In the genomic region with DNA sequence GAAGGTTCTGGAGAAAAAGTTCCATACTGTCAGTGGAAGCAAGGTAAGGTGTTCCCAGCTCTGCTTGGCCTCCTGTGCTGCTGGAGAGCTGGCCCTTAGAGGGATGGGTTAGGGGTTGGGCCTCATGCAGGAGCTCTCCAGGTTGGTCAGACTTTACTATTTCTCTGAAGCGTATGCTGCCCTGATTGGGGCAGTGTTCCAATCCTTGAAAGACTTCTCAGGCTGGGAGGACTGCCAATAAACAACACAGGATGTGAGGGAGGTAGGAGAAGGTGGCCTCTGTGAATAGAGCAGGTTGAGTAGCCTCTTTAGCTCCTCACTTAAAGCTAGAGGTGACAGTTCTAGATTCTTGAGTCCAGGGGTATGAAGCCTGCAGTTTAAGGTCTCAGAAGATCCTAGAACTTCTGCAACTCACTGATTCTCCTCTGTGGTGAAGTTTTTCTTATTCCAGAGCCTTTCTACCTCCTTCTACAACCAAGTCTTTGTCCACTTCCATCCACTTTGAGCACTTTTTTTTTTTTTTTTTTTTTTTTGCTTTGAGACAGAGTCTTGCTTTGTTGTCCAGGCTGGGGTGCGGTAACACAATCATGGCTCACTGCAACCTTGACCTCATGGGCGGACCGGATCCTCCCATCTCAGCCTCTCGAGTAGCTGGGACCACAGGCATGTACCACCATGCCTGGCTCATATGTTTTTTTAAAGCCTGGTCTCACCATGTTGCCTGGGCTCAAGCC, we compare ENCODE assay signal across 8 cellular contexts. TPM values are rescaled to one million over a fixed set of nuclear protein-coding genes. Genes with fewer than 3 reads are reported as not detected.
DNase-seq lines count a peak whose midpoint lies in the region; ATAC-seq and TF ChIP-seq lines count a peak whose summit lies in the region.

No MANE protein-coding gene starts in this region.

- TF ChIP-seq CTCF in hepatocyte (IDR thresholded peaks at IDR 0.05; ENCODE audit: poor library complexity), result no peak

- no peak overlapping the region for H3K9ac ChIP-seq in mesendoderm (ENCODE audit: low read length)

- peaks cover 51% of the 10 kb centered on the region for H4K20me1 ChIP-seq in hepatocyte (ENCODE audit: insufficient read depth, poor library complexity, severe bottlenecking)

- 92% methylated on average over 5 of the region's 5 CpGs for WGBS in hepatocyte (ENCODE audit: low lambda C conversion rate, missing lambda C conversion rate)
- WGBS in mesendoderm (ENCODE audit: extremely low coverage, insufficient coverage, low lambda C conversion rate), result no CpG with 5 or more reads among the region's 5 CpGs

- peaks cover 68% of the 10 kb centered on the region for H3K36me3 Mint-ChIP-seq in T-helper 2 cell treated with Interferon-gamma antibody and Interleukin-4, amounts not matched to agents 5 μg/mL and 100 μg/mL, for 36 hours (ENCODE audit: low read depth)

- no peak for ATAC-seq in stimulated activated naive CD8-positive, alpha-beta T cell treated with anti-CD3 and anti-CD28 coated beads, Interleukin-15, amount 100 ng/mL, for 72 hours
- ATAC-seq in HG03378 (IDR thresholded peaks at IDR 0.05; ENCODE audit: unreplicated experiment), result no peak
- ATAC-seq in HG02885 (IDR thresholded peaks at IDR 0.05; ENCODE audit: poor library complexity, unreplicated experiment), result no peak

- no peak overlapping the region for H3K27ac Mint-ChIP-seq in T-helper 2 cell treated with Interferon-gamma antibody and Interleukin-4, amounts not matched to agents 5 μg/mL and 100 μg/mL, for 36 hours
- H3K27ac Mint-ChIP-seq in stimulated activated naive CD8-positive, alpha-beta T cell treated with anti-CD3 and anti-CD28 coated beads, Interleukin-15, amount 100 ng/mL, for 72 hours, result peak overlapping the region; percentile 72 to 96

- H3K79me2 ChIP-seq in hepatocyte (peaks cover 42% of the 10 kb centered on the region), mesendoderm (ENCODE audit: control insufficient read depth, insufficient read depth, low read length) (peaks cover 45% of the 10 kb centered on the region)

- H3K4me1 ChIP-seq in hepatocyte (ENCODE audit: insufficient read depth), result peaks cover 26% of the 10 kb centered on the region
- peaks cover 5% of the 10 kb centered on the region for H3K4me1 ChIP-seq in mesendoderm (ENCODE audit: control insufficient read depth, low read depth, low read length)

- H3K27me3 Mint-ChIP-seq in T-helper 2 cell treated with Interferon-gamma antibody and Interleukin-4, amounts not matched to agents 5 μg/mL and 100 μg/mL, for 36 hours (ENCODE audit: low read depth), result peaks cover 2% of the 10 kb centered on the region
- no peaks in the 10 kb centered on the region for H3K27me3 Mint-ChIP-seq in stimulated activated naive CD8-positive, alpha-beta T cell treated with anti-CD3 and anti-CD28 coated beads, Interleukin-15, amount 100 ng/mL, for 72 hours

- H3K9me2 ChIP-seq in hepatocyte (replicated peaks; ENCODE audit: insufficient read depth), result no peaks in the 10 kb centered on the region

- peaks cover 8% of the 10 kb centered on the region for H3K79me1 ChIP-seq in mesendoderm (ENCODE audit: low read length)

- H3K27me3 ChIP-seq in hepatocyte (no peaks in the 10 kb centered on the region), mesendoderm (ENCODE audit: insufficient read depth, low read length, poor library complexity) (no peaks in the 10 kb centered on the region)

- H3K4me2 ChIP-seq in hepatocyte (peak overlapping the region; percentile 93), mesendoderm (ENCODE audit: low read length) (no peak overlapping the region)

- no peak overlapping the region for H2AFZ ChIP-seq in hepatocyte

- no peak overlapping the region for H3K4me3 ChIP-seq in hepatocyte
- H3K4me3 ChIP-seq in mesendoderm (ENCODE audit: low read length), result no peak overlapping the region

- no peak overlapping the region for H4K8ac ChIP-seq in mesendoderm (ENCODE audit: low read depth, low read length)

- no peak overlapping the region for H2BK5ac ChIP-seq in mesendoderm (ENCODE audit: low read length)

- H2BK120ac ChIP-seq in mesendoderm (ENCODE audit: low read depth, low read length), result no peak overlapping the region

- H3K18ac ChIP-seq in mesendoderm (ENCODE audit: low read length), result no peak overlapping the region

- H3K9me3 ChIP-seq in hepatocyte (ENCODE audit: low read depth), result no peaks in the 10 kb centered on the region

- DNase-seq in T-helper 2 cell treated with Interferon-gamma antibody and Interleukin-4, amounts not matched to agents 5 μg/mL and 100 μg/mL, for 36 hours (ENCODE audit: low spot score), result no peak
- no peak for DNase-seq in T-helper 2 cell
- DNase-seq in activated CD8-positive, alpha-beta memory T cell treated with anti-CD3 and anti-CD28 coated beads, Interleukin-2, amount 50 U/mL, for 4 hours, result peak; percentile 8
- no peak for DNase-seq in hepatocyte (ENCODE audit: low spot score)
- DNase-seq in stimulated activated naive CD8-positive, alpha-beta T cell treated with anti-CD3 and anti-CD28 coated beads, Interleukin-15, amount 100 ng/mL, for 72 hours, result no peak
- no peak for DNase-seq in mesendoderm

- H3K4me1 Mint-ChIP-seq in T-helper 2 cell treated with Interferon-gamma antibody and Interleukin-4, amounts not matched to agents 5 μg/mL and 100 μg/mL, for 36 hours (ENCODE audit: low read depth), result peaks cover 28% of the 10 kb centered on the region
- peaks cover 78% of the 10 kb centered on the region for H3K4me1 Mint-ChIP-seq in stimulated activated naive CD8-positive, alpha-beta T cell treated with anti-CD3 and anti-CD28 coated beads, Interleukin-15, amount 100 ng/mL, for 72 hours

- H2BK15ac ChIP-seq in mesendoderm (replicated peaks; ENCODE audit: low read depth), result no peak overlapping the region

- H2AK5ac ChIP-seq in mesendoderm (ENCODE audit: low read length), result no peak overlapping the region

- no peaks in the 10 kb centered on the region for H3K9me3 Mint-ChIP-seq in T-helper 2 cell treated with Interferon-gamma antibody and Interleukin-4, amounts not matched to agents 5 μg/mL and 100 μg/mL, for 36 hours
- no peaks in the 10 kb centered on the region for H3K9me3 Mint-ChIP-seq in stimulated activated naive CD8-positive, alpha-beta T cell treated with anti-CD3 and anti-CD28 coated beads, Interleukin-15, amount 100 ng/mL, for 72 hours

- H4K5ac ChIP-seq in mesendoderm (ENCODE audit: low read length), result no peak overlapping the region

- no peak overlapping the region for H3K23ac ChIP-seq in mesendoderm (ENCODE audit: low read length)

- H3K56ac ChIP-seq in mesendoderm (ENCODE audit: low read length), result no peak overlapping the region

- H3K4ac ChIP-seq in mesendoderm (ENCODE audit: low read depth, low read length), result no peak overlapping the region

- peak overlapping the region; percentile 40 for H3K27ac ChIP-seq in hepatocyte
- H3K27ac ChIP-seq in mesendoderm (ENCODE audit: low read depth, low read length), result no peak overlapping the region

- peak overlapping the region; percentile 87 for H3K4me3 Mint-ChIP-seq in T-helper 2 cell treated with Interferon-gamma antibody and Interleukin-4, amounts not matched to agents 5 μg/mL and 100 μg/mL, for 36 hours
- H3K4me3 Mint-ChIP-seq in stimulated activated naive CD8-positive, alpha-beta T cell treated with anti-CD3 and anti-CD28 coated beads, Interleukin-15, amount 100 ng/mL, for 72 hours, result peak overlapping the region; percentile 81 to 99

- H3K36me3 ChIP-seq in hepatocyte (replicated peaks; ENCODE audit: insufficient read depth, low read depth), result no peaks in the 10 kb centered on the region
- H3K36me3 ChIP-seq in mesendoderm (ENCODE audit: control insufficient read depth, insufficient read depth, low read length), result peaks cover 49% of the 10 kb centered on the region

RNA-seq across cellular contexts. Expression of a gene that starts 3.0 kb away (rescaled TPM):
- 83.2 and 85.2 TPM in 2 replicates for total RNA-seq in hepatocyte
- 169 and 175 TPM in 2 replicates for polyA plus RNA-seq in hepatocyte
- polyA plus RNA-seq in mesendoderm (2013, experiment 1 of 2), result 447 TPM
- polyA plus RNA-seq in mesendoderm (2013, experiment 2 of 2), result 445 TPM

RNA-seq across cellular contexts. Expression of a gene that starts 20.2 kb away (rescaled TPM):
- not detected in 2 replicates for total RNA-seq in hepatocyte
- polyA plus RNA-seq in hepatocyte, result not detected in 2 replicates
- polyA plus RNA-seq in mesendoderm (2013, experiment 1 of 2), result 0.01 TPM
- not detected for polyA plus RNA-seq in mesendoderm (2013, experiment 2 of 2)

RNA-seq across cellular contexts. Expression of a gene that starts 25.3 kb away (rescaled TPM):
- 35.4 and 40.3 TPM in 2 replicates for total RNA-seq in hepatocyte
- polyA plus RNA-seq in hepatocyte, result 60.0 and 82.2 TPM in 2 replicates
- 8.1 TPM for polyA plus RNA-seq in mesendoderm (2013, experiment 1 of 2)
- 6.6 TPM for polyA plus RNA-seq in mesendoderm (2013, experiment 2 of 2)

RNA-seq across cellular contexts. Expression of a gene that starts 53.7 kb away (rescaled TPM):
- 178 and 188 TPM in 2 replicates for total RNA-seq in hepatocyte
- 148 and 149 TPM in 2 replicates for polyA plus RNA-seq in hepatocyte
- polyA plus RNA-seq in mesendoderm (2013, experiment 1 of 2), result 283 TPM
- 289 TPM for polyA plus RNA-seq in mesendoderm (2013, experiment 2 of 2)
